8 cellular contexts compared by ENCODE assay signal in genomic region chr3:161222662-161223061, GRCh38. TPM values are rescaled to one million over a fixed set of nuclear protein-coding genes. Genes with fewer than 3 reads are reported as not detected.
DNase-seq lines count a peak whose midpoint lies in the region; ATAC-seq, FAIRE-seq and TF ChIP-seq lines count a peak whose summit lies in the region.

No MANE protein-coding gene starts in this region.

- DNase-seq in Caco-2 (no peak), MG63 (no peak), NCI-H2029 (lab: John Stamatoyannopoulos, UW) (no peak), GM12891 (ENCODE audit: insufficient read length, low spot score) (no peak)

- no TSS peak for BruUV-seq in Caco-2 (replicated peaks; lab: Mats Ljungman, UMichigan)

- H3K36me3 ChIP-seq in Caco-2 (ENCODE audit: control insufficient read depth, insufficient read depth, low read length): no peaks in the 10 kb centered on the region; the same call in 1 of the 2 replicates
- H3K36me3 ChIP-seq in MG63: peaks cover 45% of the 10 kb centered on the region
- H3K36me3 ChIP-seq in duodenal mucosa (ENCODE audit: control insufficient read depth in 1 of 2, insufficient read depth in 2 of 2, low read length in 2 of 2): peaks cover 0 to 17% of the 10 kb centered on the region in 2 donors
- H3K36me3 ChIP-seq in neuron (ENCODE audit: insufficient read depth, low read length): peaks cover 28% of the 10 kb centered on the region

- no peaks in the 10 kb centered on the region for H3K9me3 ChIP-seq in Caco-2
- H3K9me3 ChIP-seq in MG63: no peaks in the 10 kb centered on the region
- no peaks in the 10 kb centered on the region for H3K9me3 ChIP-seq in duodenal mucosa (ENCODE audit: control insufficient read depth in 1 of 2, low read length in 2 of 2)
- H3K9me3 ChIP-seq in neuron (ENCODE audit: low read length): peaks cover 7% of the 10 kb centered on the region

- no peak for TF ChIP-seq CTCF in Caco-2 (IDR thresholded peaks at IDR 0.05; ENCODE audit: insufficient read depth in 1 of 2, low read depth in 1 of 2, low read length in 1 of 2, severe bottlenecking in 1 of 2, unreplicated experiment in 1 of 2)

- H3K4me3 ChIP-seq in Caco-2 (ENCODE audit: low read depth, low read length) (peak overlapping the region; percentile 86), MG63 (peak overlapping the region; percentile 91), duodenal mucosa (ENCODE audit: low read depth in 1 of 2, low read length in 2 of 2) (peak overlapping the region; percentile 94 to 99), neuron (ENCODE audit: low read length) (peak overlapping the region; percentile 94)

- no peak overlapping the region for H2AFZ ChIP-seq in neuron (ENCODE audit: low read depth, low read length)

- intact Hi-C loops in Caco-2 (cut with micrococcal nuclease; ENCODE audit: unreplicated experiment): loop anchor here (5.0 kb wide), 2 partner anchors 120 to 200 kb away; no protein-coding TSS in a partner anchor

- POLR2A ChIA-PET in Caco-2 (lab: Charles Lee): interaction anchor here (1.2 kb wide), 1 partner anchor 200 kb away, joined by 4 read pairs; no protein-coding TSS in a partner anchor

- H3K27me3 Mint-ChIP-seq in Caco-2 (ENCODE audit: insufficient read depth, unreplicated experiment): no peaks in the 10 kb centered on the region

- peaks cover 6% of the 10 kb centered on the region for H3K4me1 Mint-ChIP-seq in Caco-2 (ENCODE audit: low read depth, unreplicated experiment)

- peak overlapping the region in 1 of 2 donors; percentile 92 for H3K9ac ChIP-seq in duodenal mucosa (ENCODE audit: low read depth in 1 of 2, low read length in 2 of 2)

- CTCF ChIA-PET in Caco-2 (lab: Charles Lee): interaction anchor here (0.6 kb wide), 1 partner anchor 93 kb away, joined by 7 read pairs; no protein-coding TSS in a partner anchor

- peak overlapping the region; percentile 81 for H3K27ac Mint-ChIP-seq in Caco-2 (ENCODE audit: unreplicated experiment)

- peaks cover 32% of the 10 kb centered on the region for H3K36me3 Mint-ChIP-seq in Caco-2 (ENCODE audit: insufficient read depth, unreplicated experiment)

- no peak for TF ChIP-seq POLR2A in GM12891 (IDR thresholded peaks at IDR 0.05; ENCODE audit: low read depth, low read length)

- FAIRE-seq in GM12891 (lab: Jason Lieb, UNC): no peak

- no peak overlapping the region for H3K27ac ChIP-seq in duodenal mucosa (ENCODE audit: low read depth, low read length)

- H3K27me3 ChIP-seq in Caco-2 (replicated peaks; ENCODE audit: control insufficient read depth, insufficient read depth, low read length) (no peaks in the 10 kb centered on the region), MG63 (no peaks in the 10 kb centered on the region), duodenal mucosa (ENCODE audit: control insufficient read depth in 1 of 2, insufficient read depth in 2 of 2, low read length in 2 of 2) (no peaks in the 10 kb centered on the region), neuron (ENCODE audit: insufficient read depth, low read length) (no peaks in the 10 kb centered on the region)

- no peak for ATAC-seq in HG02763 (IDR thresholded peaks at IDR 0.05; ENCODE audit: unreplicated experiment)
- ATAC-seq in GM21515 (IDR thresholded peaks at IDR 0.05; ENCODE audit: unreplicated experiment): no peak

- peak overlapping the region; percentile 80 for H3K4me3 Mint-ChIP-seq in Caco-2 (ENCODE audit: unreplicated experiment)

- H3K4me1 ChIP-seq in Caco-2: peaks cover 4% of the 10 kb centered on the region; the same call in 1 of the 2 replicates
- peaks cover 7 to 12% of the 10 kb centered on the region in 2 donors for H3K4me1 ChIP-seq in duodenal mucosa (ENCODE audit: control insufficient read depth in 1 of 2, insufficient read depth in 2 of 2, low read length in 2 of 2)
- peaks cover 17% of the 10 kb centered on the region for H3K4me1 ChIP-seq in neuron (ENCODE audit: insufficient read depth, low read length)

- H3K9me3 Mint-ChIP-seq in Caco-2 (ENCODE audit: unreplicated experiment): no peaks in the 10 kb centered on the region

TF ChIP-seq in GM12891, 5 proteins besides CTCF, POLR2A, EP300 and RAD21:
- TF ChIP-seq TAF1 (IDR thresholded peaks at IDR 0.05; ENCODE audit: low read depth, low read length) (no peak), POLR2AphosphoS5 (IDR thresholded peaks at IDR 0.05; ENCODE audit: low read depth, low read length) (no peak), PAX5 (IDR thresholded peaks at IDR 0.05; ENCODE audit: insufficient read depth, low read length, severe bottlenecking) (no peak), SPI1 (IDR thresholded peaks at IDR 0.05; ENCODE audit: low read depth, low read length) (no peak), POU2F2 (IDR thresholded peaks at IDR 0.05; ENCODE audit: low read depth, low read length) (no peak)
TF ChIP-seq in GM12891: peak in this region for 0.

RNA-seq across cellular contexts. Expression of gene NMD3, which starts 1.6 kb away (rescaled TPM):
- 61.7 and 62.4 TPM in 2 replicates for total RNA-seq in Caco-2 (2022)
- total RNA-seq in MG63 (2014; rRNA removed; shearing (Covaris generic); ENCODE audit: low replicate concordance): 52.0 and 72.4 TPM in 2 replicates
- 48.3 TPM for polyA plus RNA-seq in GM12891 (2012; ENCODE audit: low read depth, missing spikeins)
